Comparison of ENCODE assay signal across 8 cellular contexts in the genomic region with DNA sequence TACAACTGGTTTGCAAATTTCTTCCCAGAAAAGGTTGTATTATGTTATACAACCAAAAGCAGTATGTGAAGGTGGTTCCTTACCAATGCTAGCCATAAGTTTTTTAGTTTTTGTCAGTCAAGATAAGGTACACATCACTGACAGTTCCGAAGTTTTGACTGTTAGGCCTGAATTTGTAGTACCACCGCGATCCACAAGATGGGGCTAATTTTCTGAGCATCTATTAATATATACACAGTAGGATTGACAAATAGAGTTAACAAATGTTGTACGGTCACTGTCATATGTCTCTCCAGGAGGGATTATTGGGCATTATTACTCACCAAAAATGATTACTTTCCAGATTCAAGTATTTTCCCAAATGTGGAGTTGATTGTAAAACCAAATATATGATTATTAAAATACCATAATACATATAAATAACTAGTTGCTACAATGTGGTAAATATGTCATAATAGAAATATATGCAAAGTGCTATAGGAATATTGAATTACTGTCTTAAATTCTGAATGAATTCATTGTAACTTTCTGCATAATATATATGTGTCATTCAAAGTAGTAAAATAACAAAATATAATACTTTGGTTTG.
DNase-seq lines count a peak whose midpoint lies in the region; ATAC-seq and TF ChIP-seq lines count a peak whose summit lies in the region.

No MANE protein-coding gene starts in this region.

- no peaks in the 10 kb centered on the region for H3K36me3 ChIP-seq in SK-N-MC (ENCODE audit: insufficient read depth, low read length)

- no peak overlapping the region for H3K27ac ChIP-seq in SK-N-MC

- H3K4me3 ChIP-seq in SK-N-MC: no peak overlapping the region
- H3K4me3 ChIP-seq in astrocyte of the spinal cord (ENCODE audit: low read depth, low read length): no peak overlapping the region

- in situ Hi-C loops in astrocyte of the spinal cord (cut with HindIII; ENCODE audit: low sequenced_read_pairs): no loop called here

- DNase-seq in NCI-H2081 (lab: John Stamatoyannopoulos, UW): peak; percentile 52 to 60
- no peak for DNase-seq in NCI-H2081 treated with DMSO at 0.1 percent for 48 hours (lab: John Stamatoyannopoulos, UW)
- peak; percentile 39 for DNase-seq in SK-N-MC (ENCODE audit: low read depth, low spot score)
- DNase-seq in astrocyte of the spinal cord (ENCODE audit: low read depth, low spot score): peak; percentile 50
- peak; percentile 44 for DNase-seq in iPS-NIHi11 (ENCODE audit: low spot score)
- peak; percentile 15 to 28 (median 26) for DNase-seq in stimulated activated CD4-positive, alpha-beta T cell treated with anti-CD3 and anti-CD28 coated beads, Interleukin-1b, Interleukin-23, amount 100 ng/mL, for 24 hours (ENCODE audit: low read depth in 4 of 4, low spot score in 1 of 4)

- peak; percentile 80 for TF ChIP-seq CTCF in astrocyte of the spinal cord (IDR thresholded peaks at IDR 0.05; ENCODE audit: low read depth, low read length)

- peak; percentile 71 for TF ChIP-seq RAD21 in Ishikawa (IDR thresholded peaks at IDR 0.05; ENCODE audit: low read depth)

- H3K9ac ChIP-seq in SK-N-MC (ENCODE audit: insufficient read length): no peak overlapping the region

- H3K9me3 ChIP-seq in SK-N-MC (ENCODE audit: low read depth, low read length): no peaks in the 10 kb centered on the region

- peak; percentile 74 for ATAC-seq in GM21717 (IDR thresholded peaks at IDR 0.05; ENCODE audit: unreplicated experiment)

- no peak for TF ChIP-seq EP300 in Ishikawa (IDR thresholded peaks at IDR 0.05; ENCODE audit: borderline replicate concordance)

TF ChIP-seq in Ishikawa, 13 proteins besides CTCF, POLR2A, EP300 and RAD21:
- TF ChIP-seq CREB1 (IDR thresholded peaks at IDR 0.05; ENCODE audit: low read depth) (no peak), ZBTB7A (IDR thresholded peaks at IDR 0.05; ENCODE audit: low read depth) (no peak), TEAD4 (IDR thresholded peaks at IDR 0.05) (no peak), CEBPB (IDR thresholded peaks at IDR 0.05) (no peak), FOXM1 (IDR thresholded peaks at IDR 0.05; ENCODE audit: borderline replicate concordance, low read depth) (no peak), YY1 (IDR thresholded peaks at IDR 0.05; ENCODE audit: low read depth) (no peak), EGR1 (IDR thresholded peaks at IDR 0.05) (no peak), TAF1 (IDR thresholded peaks at IDR 0.05; ENCODE audit: low read depth) (no peak), NFIC (IDR thresholded peaks at IDR 0.05) (no peak), TCF12 (IDR thresholded peaks at IDR 0.05; ENCODE audit: low read depth) (no peak)
- TF ChIP-seq, protein P1, sequence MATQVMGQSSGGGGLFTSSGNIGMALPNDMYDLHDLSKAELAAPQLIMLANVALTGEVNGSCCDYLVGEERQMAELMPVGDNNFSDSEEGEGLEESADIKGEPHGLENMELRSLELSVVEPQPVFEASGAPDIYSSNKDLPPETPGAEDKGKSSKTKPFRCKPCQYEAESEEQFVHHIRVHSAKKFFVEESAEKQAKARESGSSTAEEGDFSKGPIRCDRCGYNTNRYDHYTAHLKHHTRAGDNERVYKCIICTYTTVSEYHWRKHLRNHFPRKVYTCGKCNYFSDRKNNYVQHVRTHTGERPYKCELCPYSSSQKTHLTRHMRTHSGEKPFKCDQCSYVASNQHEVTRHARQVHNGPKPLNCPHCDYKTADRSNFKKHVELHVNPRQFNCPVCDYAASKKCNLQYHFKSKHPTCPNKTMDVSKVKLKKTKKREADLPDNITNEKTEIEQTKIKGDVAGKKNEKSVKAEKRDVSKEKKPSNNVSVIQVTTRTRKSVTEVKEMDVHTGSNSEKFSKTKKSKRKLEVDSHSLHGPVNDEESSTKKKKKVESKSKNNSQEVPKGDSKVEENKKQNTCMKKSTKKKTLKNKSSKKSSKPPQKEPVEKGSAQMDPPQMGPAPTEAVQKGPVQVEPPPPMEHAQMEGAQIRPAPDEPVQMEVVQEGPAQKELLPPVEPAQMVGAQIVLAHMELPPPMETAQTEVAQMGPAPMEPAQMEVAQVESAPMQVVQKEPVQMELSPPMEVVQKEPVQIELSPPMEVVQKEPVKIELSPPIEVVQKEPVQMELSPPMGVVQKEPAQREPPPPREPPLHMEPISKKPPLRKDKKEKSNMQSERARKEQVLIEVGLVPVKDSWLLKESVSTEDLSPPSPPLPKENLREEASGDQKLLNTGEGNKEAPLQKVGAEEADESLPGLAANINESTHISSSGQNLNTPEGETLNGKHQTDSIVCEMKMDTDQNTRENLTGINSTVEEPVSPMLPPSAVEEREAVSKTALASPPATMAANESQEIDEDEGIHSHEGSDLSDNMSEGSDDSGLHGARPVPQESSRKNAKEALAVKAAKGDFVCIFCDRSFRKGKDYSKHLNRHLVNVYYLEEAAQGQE (IDR thresholded peaks at IDR 0.05; ENCODE audit: low read depth): no peak
- TF ChIP-seq, protein P2, sequence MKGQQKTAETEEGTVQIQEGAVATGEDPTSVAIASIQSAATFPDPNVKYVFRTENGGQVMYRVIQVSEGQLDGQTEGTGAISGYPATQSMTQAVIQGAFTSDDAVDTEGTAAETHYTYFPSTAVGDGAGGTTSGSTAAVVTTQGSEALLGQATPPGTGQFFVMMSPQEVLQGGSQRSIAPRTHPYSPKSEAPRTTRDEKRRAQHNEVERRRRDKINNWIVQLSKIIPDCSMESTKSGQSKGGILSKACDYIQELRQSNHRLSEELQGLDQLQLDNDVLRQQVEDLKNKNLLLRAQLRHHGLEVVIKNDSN (IDR thresholded peaks at IDR 0.05): no peak
- TF ChIP-seq, protein P3, sequence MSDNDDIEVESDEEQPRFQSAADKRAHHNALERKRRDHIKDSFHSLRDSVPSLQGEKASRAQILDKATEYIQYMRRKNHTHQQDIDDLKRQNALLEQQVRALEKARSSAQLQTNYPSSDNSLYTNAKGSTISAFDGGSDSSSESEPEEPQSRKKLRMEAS (IDR thresholded peaks at IDR 0.05): no peak
